Comparison of ENCODE assay signal across 14 cellular contexts in genomic region chr7:38187794-38188472, GRCh38. TPM values are rescaled to one million over a fixed set of nuclear protein-coding genes. Genes with fewer than 3 reads are reported as not detected.
A peak's percentile ranks its signal among the peaks of the same experiment; 100 is the strongest.
DNase-seq lines count a peak whose midpoint lies in the region; ATAC-seq and TF ChIP-seq lines count a peak whose summit lies in the region.
"Had no signal": no experiment of that assay in that cellular context is flagged by ENCODE, and none has a peak within 500 bp of the region (broad histone marks: within the 10 kb centered on the region; RNA-seq: fewer than 3 reads in every experiment).

No MANE protein-coding gene starts in this region.

- peaks cover 59% of the 10 kb centered on the region for H3K4me1 Mint-ChIP-seq in CD8-positive, alpha-beta T cell (ENCODE audit: low read depth)

- POLR2A ChIA-PET in CD8-positive, alpha-beta T cell (lab: Charles Lee), result interaction anchor here (0.8 kb wide), 1 partner anchor 12 kb away, joined by 3 read pairs; no protein-coding TSS in a partner anchor

- ATAC-seq in CD8-positive, alpha-beta T cell, result no peak
- peak; percentile 86 for ATAC-seq in GM19395 (IDR thresholded peaks at IDR 0.05; ENCODE audit: unreplicated experiment)
- ATAC-seq in HG02870 (IDR thresholded peaks at IDR 0.05; ENCODE audit: unreplicated experiment), result peak; percentile 83

- H3K9me3 ChIP-seq in CD8-positive, alpha-beta T cell (ENCODE audit: low read length), result no peaks in the 10 kb centered on the region
- H3K9me3 ChIP-seq in HUES48 (ENCODE audit: control insufficient read depth, insufficient read depth, low read length) (no peaks in the 10 kb centered on the region), colonic mucosa (no peaks in the 10 kb centered on the region)

- H3K27ac ChIP-seq in CD8-positive, alpha-beta T cell (ENCODE audit: low read depth, low read length), result no peak overlapping the region
- H3K27ac ChIP-seq in HUES48 (ENCODE audit: low read depth, low read length) (peak overlapping the region; percentile 29), colonic mucosa (no peak overlapping the region)
- H3K27ac ChIP-seq: PC-9 had no signal

- H3K27me3 ChIP-seq in CD8-positive, alpha-beta T cell (ENCODE audit: insufficient read depth, low read length), result no peaks in the 10 kb centered on the region
- H3K27me3 ChIP-seq in HUES48 (ENCODE audit: control insufficient read depth, insufficient read depth, low read length) (no peaks in the 10 kb centered on the region), colonic mucosa (no peaks in the 10 kb centered on the region)

- H3K36me3 Mint-ChIP-seq in CD8-positive, alpha-beta T cell, result peaks cover 11% of the 10 kb centered on the region

- H3K27ac Mint-ChIP-seq in CD8-positive, alpha-beta T cell, result peak overlapping the region; percentile 21

- TF ChIP-seq CTCF in CD8-positive, alpha-beta T cell (IDR thresholded peaks at IDR 0.05), result no peak
- TF ChIP-seq CTCF in colonic mucosa (IDR thresholded peaks at IDR 0.05), result no peak

- no peak overlapping the region for H3K9ac ChIP-seq in HUES48 (ENCODE audit: low read depth, low read length)
- no peak overlapping the region for H3K9ac ChIP-seq in colonic mucosa (ENCODE audit: low read depth in 2 of 2, low read length in 2 of 2)

- no peak overlapping the region for H3K4me3 Mint-ChIP-seq in CD8-positive, alpha-beta T cell

- no peak overlapping the region for H3K4me3 ChIP-seq in CD8-positive, alpha-beta T cell (ENCODE audit: low read depth, low read length)
- H3K4me3 ChIP-seq in HUES48 (ENCODE audit: low read depth, low read length) (no peak overlapping the region), colonic mucosa (no peak overlapping the region)
- H3K4me3 ChIP-seq: PC-9 had no signal

- CTCF ChIA-PET in CD8-positive, alpha-beta T cell (lab: Charles Lee), result interaction anchor here (0.8 to 2.5 kb wide), 4 partner anchors 10 to 1006 kb away, joined by 3 to 11 read pairs (median 5); partner anchors contain the start of gene STARD3NL

- H3K9me3 Mint-ChIP-seq in CD8-positive, alpha-beta T cell, result peaks cover 3% of the 10 kb centered on the region

- no peaks in the 10 kb centered on the region for H3K27me3 Mint-ChIP-seq in CD8-positive, alpha-beta T cell (ENCODE audit: low read depth)

- intact Hi-C loops in CD8-positive, alpha-beta T cell (cut with DNase I, micrococcal nuclease), result no loop called here
- intact Hi-C loops in colonic mucosa (cut with DNase I), result no loop called here

- no peaks in the 10 kb centered on the region for H3K4me1 ChIP-seq in CD8-positive, alpha-beta T cell (ENCODE audit: insufficient read depth, low read length)
- H3K4me1 ChIP-seq in HUES48 (ENCODE audit: control insufficient read depth, insufficient read depth, low read length) (peaks cover 49% of the 10 kb centered on the region), colonic mucosa (no peaks in the 10 kb centered on the region)

- no peaks in the 10 kb centered on the region for H3K36me3 ChIP-seq in CD8-positive, alpha-beta T cell (ENCODE audit: insufficient read depth, low read length)
- H3K36me3 ChIP-seq in HUES48 (ENCODE audit: control insufficient read depth, insufficient read depth, low read length) (no peaks in the 10 kb centered on the region), colonic mucosa (no peaks in the 10 kb centered on the region)

- no peak for DNase-seq in CD8-positive, alpha-beta T cell
- DNase-seq in SIG-M5 (lab: John Stamatoyannopoulos, UW) (no peak), colonic mucosa (no peak), AG08396 (ENCODE audit: low spot score) (no peak)
- no peak for DNase-seq in activated naive CD4-positive, alpha-beta T cell (lab: John Stamatoyannopoulos, UW)
- DNase-seq: activated gamma-delta T cell treated with Interleukin-2 at 50 U/mL for 16 hours; cortex of kidney; GDM1; NCI-H1436; PC-9; stimulated activated CD4-positive, alpha-beta T cell treated with anti-CD3 and anti-CD28 coated beads, Interleukin-12 subunit alpha, Interleukin-12 subunit beta, amount 100 ng/mL, for 4 hours had no signal

RNA-seq across cellular contexts. Expression of gene STARD3NL, which starts 9.9 kb away (rescaled TPM):
- 10 to 100 TPM; 22.4 to 22.7 TPM for total RNA-seq in CD8-positive, alpha-beta T cell
- total RNA-seq in colonic mucosa, result 10 to 100 TPM; 25.4 to 25.5 TPM
